ENCODE assay signal across 8 cellular contexts in genomic region chr3:30643763-30644462, GRCh38. TPM values are rescaled to one million over a fixed set of nuclear protein-coding genes. Genes with fewer than 3 reads are reported as not detected.
A peak's percentile ranks its signal among the peaks of the same experiment; 100 is the strongest.
DNase-seq lines count a peak whose midpoint lies in the region; ATAC-seq, FAIRE-seq and TF ChIP-seq lines count a peak whose summit lies in the region.

No MANE protein-coding gene starts in this region.

- H3K9me3 ChIP-seq in kidney (ENCODE audit: control insufficient read depth in 1 of 2, low read length in 2 of 2) (no peaks in the 10 kb centered on the region), HAP-1 (no peaks in the 10 kb centered on the region)

- peak; percentile 5 to 14 for ATAC-seq in activated T-cell treated with anti-CD3 and anti-CD28 coated beads, Interleukin-2, amount 50 U/mL, for 4 hours
- peak; percentile 48 to 58 for ATAC-seq in stimulated activated naive B cell treated with anti-CD40 and anti-IgM and Interleukin-4, amounts not matched to agents 10 μg/mL and 1 μg/mL and 100 μg/mL, for 72 hours (replicated peaks)
- no peak for ATAC-seq in HG03432 (IDR thresholded peaks at IDR 0.05; ENCODE audit: unreplicated experiment)

- intact Hi-C loops in kidney (cut with DNase I), result no loop called here

- peaks cover 50% of the 10 kb centered on the region for H3K36me3 Mint-ChIP-seq in activated T-cell treated with anti-CD3 and anti-CD28 coated beads, Interleukin-2, amount 50 U/mL, for 4 hours (ENCODE audit: insufficient read depth)
- H3K36me3 Mint-ChIP-seq in stimulated activated naive B cell treated with anti-CD40 and anti-IgM and Interleukin-4, amounts not matched to agents 10 μg/mL and 1 μg/mL and 100 μg/mL, for 72 hours, result peaks cover 32 to 40% of the 10 kb centered on the region in 2 donors

- peaks cover 94% of the 10 kb centered on the region for H3K4me1 Mint-ChIP-seq in activated T-cell treated with anti-CD3 and anti-CD28 coated beads, Interleukin-2, amount 50 U/mL, for 4 hours (ENCODE audit: low read depth)
- peaks cover 52 to 87% of the 10 kb centered on the region in 2 donors for H3K4me1 Mint-ChIP-seq in stimulated activated naive B cell treated with anti-CD40 and anti-IgM and Interleukin-4, amounts not matched to agents 10 μg/mL and 1 μg/mL and 100 μg/mL, for 72 hours

- peak overlapping the region; percentile 12 for H3K4me3 ChIP-seq in Jurkat, Clone E6-1 (ENCODE audit: low read length)
- H3K4me3 ChIP-seq in kidney (ENCODE audit: low read length in 2 of 2) (no peak overlapping the region), HAP-1 (no peak overlapping the region)

- no peak for TF ChIP-seq CTCF in kidney (IDR thresholded peaks at IDR 0.05; ENCODE audit: borderline replicate concordance, extremely low read depth, insufficient read depth)

- no peak overlapping the region for H3K9ac ChIP-seq in kidney (ENCODE audit: low read length in 2 of 2)

- H3K27ac ChIP-seq in kidney (ENCODE audit: low read depth in 2 of 2, low read length in 2 of 2), result peak overlapping the region; percentile 35 to 78

- H3K27ac Mint-ChIP-seq in stimulated activated naive B cell treated with anti-CD40 and anti-IgM and Interleukin-4, amounts not matched to agents 10 μg/mL and 1 μg/mL and 100 μg/mL, for 72 hours, result peak overlapping the region; percentile 68

- no peak for FAIRE-seq in kidney (lab: Jason Lieb, UNC)

- no peaks in the 10 kb centered on the region for H3K27me3 Mint-ChIP-seq in activated T-cell treated with anti-CD3 and anti-CD28 coated beads, Interleukin-2, amount 50 U/mL, for 4 hours (ENCODE audit: low read depth)
- no peaks in the 10 kb centered on the region for H3K27me3 Mint-ChIP-seq in stimulated activated naive B cell treated with anti-CD40 and anti-IgM and Interleukin-4, amounts not matched to agents 10 μg/mL and 1 μg/mL and 100 μg/mL, for 72 hours

- no peaks in the 10 kb centered on the region for H3K27me3 ChIP-seq in HAP-1 (ENCODE audit: low read depth)

- peak; percentile 81 for DNase-seq in Jurkat, Clone E6-1 (ENCODE audit: low read depth, low spot score)
- DNase-seq in activated T-cell treated with anti-CD3 and anti-CD28 coated beads, Interleukin-2, amount 50 U/mL, for 4 hours, result peak; percentile 40
- DNase-seq in kidney, result peak; percentile 66
- DNase-seq in stimulated activated naive B cell treated with anti-CD40 and anti-IgM and Interleukin-4, amounts not matched to agents 10 μg/mL and 1 μg/mL and 100 μg/mL, for 72 hours, result peak; percentile 35
- no peak for DNase-seq in CD1c-positive myeloid dendritic cell (ENCODE audit: extremely low spot score)
- DNase-seq in SKM-1 (lab: John Stamatoyannopoulos, UW; ENCODE audit: unreplicated experiment), result no peak
- DNase-seq in HAP-1 (ENCODE audit: low spot score in 2 of 2), result no peak

- peaks cover 3% of the 10 kb centered on the region for H3K9me3 Mint-ChIP-seq in activated T-cell treated with anti-CD3 and anti-CD28 coated beads, Interleukin-2, amount 50 U/mL, for 4 hours
- H3K9me3 Mint-ChIP-seq in stimulated activated naive B cell treated with anti-CD40 and anti-IgM and Interleukin-4, amounts not matched to agents 10 μg/mL and 1 μg/mL and 100 μg/mL, for 72 hours, result peaks cover 0 to 3% of the 10 kb centered on the region in 2 donors

- peak overlapping the region; percentile 41 for H3K4me3 Mint-ChIP-seq in activated T-cell treated with anti-CD3 and anti-CD28 coated beads, Interleukin-2, amount 50 U/mL, for 4 hours
- H3K4me3 Mint-ChIP-seq in stimulated activated naive B cell treated with anti-CD40 and anti-IgM and Interleukin-4, amounts not matched to agents 10 μg/mL and 1 μg/mL and 100 μg/mL, for 72 hours, result peak overlapping the region; percentile 44 to 71

- H3K4me1 ChIP-seq in kidney (ENCODE audit: control insufficient read depth in 1 of 2, insufficient read depth in 1 of 2, low read depth in 1 of 2, low read length in 2 of 2) (peaks cover 29 to 30% of the 10 kb centered on the region in 2 donors), HAP-1 (no peaks in the 10 kb centered on the region)

- H3K36me3 ChIP-seq in kidney (ENCODE audit: control insufficient read depth in 1 of 2, insufficient read depth in 2 of 2, low read length in 2 of 2) (peaks cover 18 to 34% of the 10 kb centered on the region in 2 donors), HAP-1 (replicated peaks) (no peaks in the 10 kb centered on the region; the same call in 1 of the 2 replicates)

- in situ Hi-C loops in HAP-1 (cut with MboI; ENCODE audit: low sequenced_read_pairs), result no loop called here

RNA-seq across cellular contexts. Expression of gene TGFBR2, which starts 37.5 kb away (rescaled TPM):
- polyA plus RNA-seq in Jurkat, Clone E6-1 (2012; ENCODE audit: insufficient read depth, insufficient read length), result 10.0 TPM
- 100 to 1,000 TPM; 104 to 114 (median 111) TPM for total RNA-seq in activated T-cell treated with anti-CD3 and anti-CD28 coated beads, Interleukin-2, amount 50 U/mL, for 4 hours
- total RNA-seq in kidney, result 243 TPM
- 81.8 TPM for polyA plus RNA-seq in kidney (ENCODE audit: insufficient read depth, low read depth, low replicate concordance)

Comparison
In these comparisons a context has a peak if more than half of its experiments do, and no peak if none do; other contexts are left out.
1. DNase-seq: peak in Jurkat, Clone E6-1 (single experiment), activated T-cell treated with anti-CD3 and anti-CD28 coated beads, Interleukin-2, amount 50 U/mL, for 4 hours (single experiment), kidney (single experiment) and stimulated activated naive B cell treated with anti-CD40 and anti-IgM and Interleukin-4, amounts not matched to agents 10 μg/mL and 1 μg/mL and 100 μg/mL, for 72 hours (single experiment); none in CD1c-positive myeloid dendritic cell (single experiment), SKM-1 (single experiment) and HAP-1 (0 of 2).